ENCODE assay signal across 8 cellular contexts in genomic region chr1:42379794-42380616, GRCh38. TPM values are rescaled to one million over a fixed set of nuclear protein-coding genes. Genes with fewer than 3 reads are reported as not detected.
DNase-seq lines count a peak whose midpoint lies in the region; ATAC-seq and TF ChIP-seq lines count a peak whose summit lies in the region.

No MANE protein-coding gene starts in this region.

- H3K4me3 Mint-ChIP-seq in CD8-positive, alpha-beta T cell = peak overlapping the region; percentile 76
- H3K4me3 Mint-ChIP-seq in effector memory CD8-positive, alpha-beta T cell = peak overlapping the region; percentile 76 to 78
- H3K4me3 Mint-ChIP-seq in mesothelial cell of epicardium = peak overlapping the region; percentile 73

- H3K27ac ChIP-seq in CD8-positive, alpha-beta T cell (ENCODE audit: low read depth, low read length) = no peak overlapping the region
- H3K27ac ChIP-seq in RWPE2 (ENCODE audit: poor library complexity, severe bottlenecking) (no peak overlapping the region), upper lobe of left lung (peak overlapping the region in 2 of 4 donors; percentile 39 to 72)

- no peak for TF ChIP-seq CTCF in CD8-positive, alpha-beta T cell (IDR thresholded peaks at IDR 0.05)
- TF ChIP-seq CTCF in RWPE2 (IDR thresholded peaks at IDR 0.05; ENCODE audit: poor library complexity, severe bottlenecking) (no peak), mesothelial cell of epicardium (IDR thresholded peaks at IDR 0.05; ENCODE audit: unreplicated experiment) (no peak), upper lobe of left lung (IDR thresholded peaks at IDR 0.05) (no peak)

- TF ChIP-seq POLR2A in upper lobe of left lung (IDR thresholded peaks at IDR 0.05) = no peak

- peaks cover 5% of the 10 kb centered on the region for H3K4me1 ChIP-seq in CD8-positive, alpha-beta T cell (ENCODE audit: insufficient read depth, low read length)
- H3K4me1 ChIP-seq in RWPE2 (ENCODE audit: insufficient read depth, poor library complexity, severe bottlenecking) (no peaks in the 10 kb centered on the region), upper lobe of left lung (peaks cover 9 to 18% (median 13%) of the 10 kb centered on the region in 4 donors)

- intact Hi-C loops in CD8-positive, alpha-beta T cell (cut with DNase I, micrococcal nuclease) = loop anchor here in 1 of 2 experiments (5.0 kb wide), 1 partner anchor 77 kb away; the partner anchor contains the start of genes PPCS and ZMYND12

- POLR2A ChIA-PET in CD8-positive, alpha-beta T cell (lab: Charles Lee) = no interaction called here

- H3K36me3 ChIP-seq in CD8-positive, alpha-beta T cell (ENCODE audit: insufficient read depth, low read length) = no peaks in the 10 kb centered on the region
- no peaks in the 10 kb centered on the region for H3K36me3 ChIP-seq in RWPE2 (ENCODE audit: low read depth)
- no peaks in the 10 kb centered on the region for H3K36me3 ChIP-seq in upper lobe of left lung

- peak overlapping the region; percentile 41 for H3K4me3 ChIP-seq in CD8-positive, alpha-beta T cell (ENCODE audit: low read depth, low read length)
- peak overlapping the region; percentile 49 for H3K4me3 ChIP-seq in RWPE2 (ENCODE audit: severe bottlenecking)
- H3K4me3 ChIP-seq in upper lobe of left lung = peak overlapping the region; percentile 31 to 78 (median 68)

- peaks cover 12% of the 10 kb centered on the region for H3K27me3 ChIP-seq in CD8-positive, alpha-beta T cell (ENCODE audit: insufficient read depth, low read length)
- H3K27me3 ChIP-seq in RWPE2 (ENCODE audit: insufficient read depth, poor library complexity, severe bottlenecking) = peaks cover 24% of the 10 kb centered on the region
- peaks cover 0 to 4% (median 0%) of the 10 kb centered on the region in 4 donors for H3K27me3 ChIP-seq in upper lobe of left lung

- H3K9me3 Mint-ChIP-seq in CD8-positive, alpha-beta T cell = no peaks in the 10 kb centered on the region
- no peaks in the 10 kb centered on the region for H3K9me3 Mint-ChIP-seq in effector memory CD8-positive, alpha-beta T cell
- H3K9me3 Mint-ChIP-seq in mesothelial cell of epicardium = no peaks in the 10 kb centered on the region

- H3K36me3 Mint-ChIP-seq in CD8-positive, alpha-beta T cell = no peaks in the 10 kb centered on the region
- H3K36me3 Mint-ChIP-seq in effector memory CD8-positive, alpha-beta T cell (ENCODE audit: insufficient read depth) = no peaks in the 10 kb centered on the region
- H3K36me3 Mint-ChIP-seq in mesothelial cell of epicardium = no peaks in the 10 kb centered on the region

- H3K27ac Mint-ChIP-seq in CD8-positive, alpha-beta T cell = no peak overlapping the region
- H3K27ac Mint-ChIP-seq in effector memory CD8-positive, alpha-beta T cell = no peak overlapping the region
- no peak overlapping the region for H3K27ac Mint-ChIP-seq in mesothelial cell of epicardium

- ATAC-seq in CD8-positive, alpha-beta T cell = peak; percentile 48
- ATAC-seq in GM19025 (IDR thresholded peaks at IDR 0.05; ENCODE audit: low read depth, unreplicated experiment) (peak; percentile 39), HG03175 (IDR thresholded peaks at IDR 0.05; ENCODE audit: unreplicated experiment) (peak; percentile 41), RWPE2 (ENCODE audit: low read depth) (peak; percentile 58), upper lobe of left lung (ENCODE audit: low FRiP score in 2 of 2) (peak; percentile 41 to 67)
- ATAC-seq in effector memory CD8-positive, alpha-beta T cell (replicated peaks) = peak; percentile 57

- WGBS in upper lobe of left lung, 2 donors = 3% methylated on average over 10 to 38 of the region's 41 CpGs

- H3K27me3 Mint-ChIP-seq in CD8-positive, alpha-beta T cell (ENCODE audit: low read depth) = peaks cover 51% of the 10 kb centered on the region
- peaks cover 28 to 34% of the 10 kb centered on the region in 2 donors for H3K27me3 Mint-ChIP-seq in effector memory CD8-positive, alpha-beta T cell
- H3K27me3 Mint-ChIP-seq in mesothelial cell of epicardium (ENCODE audit: low read depth) = peaks cover 78% of the 10 kb centered on the region

- no peak for DNase-seq in CD8-positive, alpha-beta T cell
- DNase-seq in RWPE2 (ENCODE audit: low spot score) (no peak), mesothelial cell of epicardium (ENCODE audit: low spot score in 2 of 2, unreplicated experiment in 2 of 2) (no peak), upper lobe of left lung (no peak), NCI-H774 (lab: John Stamatoyannopoulos, UW) (no peak)
- peak in 2 of 3 experiments; percentile 2 to 4 for DNase-seq in effector memory CD8-positive, alpha-beta T cell

- H3K9me3 ChIP-seq in CD8-positive, alpha-beta T cell (ENCODE audit: low read length) = no peaks in the 10 kb centered on the region
- H3K9me3 ChIP-seq in RWPE2 (ENCODE audit: severe bottlenecking) (no peaks in the 10 kb centered on the region), upper lobe of left lung (no peaks in the 10 kb centered on the region)

- CTCF ChIA-PET in CD8-positive, alpha-beta T cell (lab: Charles Lee) = no interaction called here

- TF ChIP-seq EP300 in upper lobe of left lung (IDR thresholded peaks at IDR 0.05) = no peak

- H3K4me1 Mint-ChIP-seq in CD8-positive, alpha-beta T cell (ENCODE audit: low read depth) = peaks cover 10% of the 10 kb centered on the region
- H3K4me1 Mint-ChIP-seq in effector memory CD8-positive, alpha-beta T cell (ENCODE audit: low read depth in 2 of 2) = peaks cover 0 to 2% of the 10 kb centered on the region in 2 donors
- peaks cover 4% of the 10 kb centered on the region for H3K4me1 Mint-ChIP-seq in mesothelial cell of epicardium

RNA-seq across cellular contexts. Expression of gene RIMKLA, which starts 0.6 kb away (rescaled TPM):
- under 1 TPM; 0.05 to 0.06 TPM for total RNA-seq in CD8-positive, alpha-beta T cell
- total RNA-seq in mesothelial cell of epicardium (0.20 to 0.31 TPM (median 0.20 TPM) in 3 replicates), upper lobe of left lung (10 to 100 TPM in 3 of 6 donors, 1 to 10 TPM in 3; 5.2 to 16.6 (median 9.3) TPM)

RNA-seq across cellular contexts. Expression of gene FOXJ3, which starts 45.0 kb away (rescaled TPM):
- 10 to 100 TPM; 80.6 to 89.3 TPM for total RNA-seq in CD8-positive, alpha-beta T cell
- 79.7 to 82.2 TPM (median 81.6 TPM) in 3 replicates for total RNA-seq in mesothelial cell of epicardium
- 10 to 100 TPM; 21.6 to 81.4 (median 39.3) TPM for total RNA-seq in upper lobe of left lung

Comparison
In these comparisons a context has a peak if more than half of its experiments do, and no peak if none do; other contexts are left out.
1. DNase-seq: peak in effector memory CD8-positive, alpha-beta T cell (2 of 3); none in CD8-positive, alpha-beta T cell (0 of 7), RWPE2 (single experiment), mesothelial cell of epicardium (0 of 2), upper lobe of left lung (0 of 2) and NCI-H774 (single experiment).
2. Peak in every context shown above with its lines, with median percentiles within 50 percentile points of each other: ATAC-seq, H3K4me3 ChIP-seq and H3K4me3 Mint-ChIP-seq.